8 cellular contexts compared by ENCODE assay signal in the genomic region with DNA sequence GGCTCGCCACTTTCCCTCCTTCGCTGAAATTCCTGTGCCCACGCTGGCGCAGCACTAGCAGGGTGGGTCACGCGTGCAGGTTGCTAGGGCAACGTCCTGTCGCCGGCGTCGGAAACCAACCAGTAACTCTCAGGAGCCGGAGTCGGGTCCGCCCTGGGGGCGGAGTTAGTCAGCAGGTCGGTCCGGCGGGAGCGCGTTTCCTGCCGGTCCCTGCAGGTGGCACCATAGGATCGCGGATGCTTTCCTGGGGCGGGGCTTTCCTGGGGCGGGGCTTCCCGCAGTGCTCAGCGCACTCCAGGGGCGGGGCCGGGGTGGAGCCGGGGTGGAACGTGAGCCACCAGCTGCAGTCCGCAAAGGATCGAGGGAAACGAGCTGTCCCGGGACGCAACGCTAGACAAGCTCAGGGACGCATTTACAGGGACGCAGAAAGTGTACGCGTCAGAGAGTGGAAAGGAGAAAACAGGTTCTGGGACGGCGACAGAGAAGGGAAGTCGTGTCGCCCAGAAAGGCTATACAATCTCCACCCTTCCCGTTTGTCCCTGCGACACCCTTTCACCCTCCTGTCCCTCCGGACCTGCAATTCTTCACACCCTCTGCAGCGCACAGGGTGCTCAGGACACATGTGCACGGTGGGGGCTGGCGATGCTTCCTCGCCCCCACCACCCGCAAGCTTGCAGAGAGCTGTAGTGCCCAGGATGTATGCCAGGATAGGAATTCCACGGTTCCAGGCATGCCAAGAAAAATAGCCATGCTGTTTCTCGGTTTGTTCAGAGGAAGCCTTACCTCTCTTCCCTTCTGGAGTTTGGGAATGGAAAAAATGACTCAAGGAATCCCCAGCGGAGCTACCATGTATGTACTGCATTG. TPM values are rescaled to one million over a fixed set of nuclear protein-coding genes. Genes with fewer than 3 reads are reported as not detected.
DNase-seq lines count a peak whose midpoint lies in the region; ATAC-seq and TF ChIP-seq lines count a peak whose summit lies in the region.

No MANE protein-coding gene starts in this region.

- H3K4me3 ChIP-seq in adrenal gland, result peak overlapping the region in 2 of 4 donors; percentile 30 to 59
- H3K4me3 ChIP-seq in transverse colon, result peak overlapping the region; percentile 17 to 51 (median 28)

- peak in 1 of 2 donors; percentile 85 for TF ChIP-seq POLR2A in adrenal gland (IDR thresholded peaks at IDR 0.05)
- TF ChIP-seq POLR2A in transverse colon (IDR thresholded peaks at IDR 0.05), result peak; percentile 27

- ATAC-seq in HG02870 (IDR thresholded peaks at IDR 0.05; ENCODE audit: unreplicated experiment), result peak; percentile 80

- 0 to 1% (median 1%) methylated on average over 34 to 56 of the region's 56 CpGs for WGBS in adrenal gland, 4 donors
- 2% methylated on average over 46 of the region's 56 CpGs; no CpG with 5 or more reads in 1 of the 2 donors for WGBS in transverse colon (ENCODE audit: low coverage in 1 of 2), 2 donors

- DNase-seq in NCI-H146 (lab: John Stamatoyannopoulos, UW), result peak; percentile 98
- DNase-seq in T follicular helper cell (ENCODE audit: low read depth), result peak; percentile 96
- DNase-seq in adrenal gland, result peak; percentile 98 to 99 (median 99)
- peak; percentile 99 for DNase-seq in cardiac septum (ENCODE audit: low spot score)
- DNase-seq in pons (ENCODE audit: low spot score), result peak; percentile 97
- DNase-seq in transverse colon, result peak; percentile 98

- H3K27ac ChIP-seq in adrenal gland (peak overlapping the region; percentile 64 to 93 (median 84)), transverse colon (peak overlapping the region; percentile 66 to 84 (median 78))

- H3K27me3 ChIP-seq in adrenal gland (no peaks in the 10 kb centered on the region), transverse colon (peaks cover 26% of the 10 kb centered on the region)

- peak; percentile 89 for TF ChIP-seq CTCF in GM12874 (IDR thresholded peaks at IDR 0.05; ENCODE audit: insufficient read depth, low read depth, low read length)
- TF ChIP-seq CTCF in adrenal gland (IDR thresholded peaks at IDR 0.05), result peak; percentile 67 to 92 (median 82)
- TF ChIP-seq CTCF in transverse colon (IDR thresholded peaks at IDR 0.05), result peak; percentile 69 to 89 (median 82)

- no peaks in the 10 kb centered on the region for H3K9me3 ChIP-seq in adrenal gland (replicated peaks in 1 of 3)
- H3K9me3 ChIP-seq in transverse colon, result no peaks in the 10 kb centered on the region

- TF ChIP-seq EP300 in transverse colon (IDR thresholded peaks at IDR 0.05; ENCODE audit: low read depth), result no peak

- H3K36me3 ChIP-seq in adrenal gland (replicated peaks in 1 of 2) (no peaks in the 10 kb centered on the region), transverse colon (no peaks in the 10 kb centered on the region)

- peaks cover 30 to 37% of the 10 kb centered on the region in 2 donors for H3K4me1 ChIP-seq in adrenal gland (replicated peaks in 1 of 2)
- H3K4me1 ChIP-seq in transverse colon, result peaks cover 35 to 38% (median 36%) of the 10 kb centered on the region in 4 donors

- intact Hi-C loops in adrenal gland (cut with DNase I) (loop anchor here (5.0 to 10.0 kb wide), 4 partner anchors 52 to 590 kb away; a partner anchor contains a TSS), cardiac septum (cut with DNase I) (loop anchor here (1.0 to 10.0 kb wide), 3 partner anchors 26 to 590 kb away; a partner anchor contains a TSS), transverse colon (cut with DNase I; ENCODE audit: low total_unique reads) (loop anchor here (5.0 kb wide), 1 partner anchor 107 kb away; no protein-coding TSS in a partner anchor)

- in situ Hi-C loops in transverse colon (cut with MboI; ENCODE audit: low pct_ligation_motif_present in 1 of 4, low pct_unique_long_range_greater_than_20kb in 1 of 4, low sequenced_read_pairs in 3 of 4), result loop anchor here in 2 of 4 donors (10.0 kb wide), 1 partner anchor 50 kb away; no protein-coding TSS in a partner anchor

RNA-seq across cellular contexts. Expression of a gene that starts 12.3 kb away (rescaled TPM):
- total RNA-seq in adrenal gland (10 to 100 TPM; 30.8 to 60.1 (median 42.4) TPM), cardiac septum (78.6 TPM), transverse colon (10 to 100 TPM in 2 of 4 donors, 1 to 10 TPM in 2; 6.0 to 11.2 (median 8.3) TPM)
- 10 to 100 TPM; 33.4 to 53.6 (median 47.9) TPM for polyA plus RNA-seq in adrenal gland

RNA-seq across cellular contexts. Expression of a gene that starts 22.9 kb away (rescaled TPM):
- total RNA-seq in adrenal gland, result 100 to 1,000 TPM; 150 to 432 (median 283) TPM
- 100 to 1,000 TPM in 2 of 3 donors, 10 to 100 TPM in 1; 77.9 to 403 (median 164) TPM for polyA plus RNA-seq in adrenal gland
- 604 TPM for total RNA-seq in cardiac septum
- total RNA-seq in transverse colon, result 100 to 1,000 TPM; 173 to 242 (median 211) TPM

RNA-seq across cellular contexts. Expression of a gene that starts 54.4 kb away (rescaled TPM):
- total RNA-seq in adrenal gland (100 to 1,000 TPM in 5 of 8 donors, 10 to 100 TPM in 3; 42.8 to 200 (median 111) TPM), cardiac septum (58.2 TPM), transverse colon (100 to 1,000 TPM; 159 to 540 (median 296) TPM)
- polyA plus RNA-seq in adrenal gland, result 100 to 1,000 TPM in 2 of 3 donors, 10 to 100 TPM in 1; 76.1 to 733 (median 478) TPM
